9 cellular contexts compared by ENCODE assay signal in the genomic region with DNA sequence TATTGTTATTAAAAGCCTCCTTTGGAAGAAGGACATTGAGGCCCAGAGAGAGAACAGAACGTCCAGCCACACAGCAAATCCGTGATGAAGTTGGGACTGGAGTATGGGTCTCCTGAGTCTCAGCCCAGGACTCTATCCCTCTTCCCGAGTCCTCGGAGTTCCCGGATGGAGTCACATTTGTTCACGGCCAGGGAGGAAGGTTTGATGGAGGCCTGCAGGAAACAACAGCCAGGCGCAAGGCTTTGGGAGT. TPM values are rescaled to one million over a fixed set of nuclear protein-coding genes. Genes with fewer than 3 reads are reported as not detected.
DNase-seq lines count a peak whose midpoint lies in the region; ATAC-seq, FAIRE-seq and TF ChIP-seq lines count a peak whose summit lies in the region.
"Had no signal": no experiment of that assay in that cellular context is flagged by ENCODE, and none has a peak within 500 bp of the region (broad histone marks: within the 10 kb centered on the region; RNA-seq: fewer than 3 reads in every experiment).

No MANE protein-coding gene starts in this region.

- DNase-seq in activated CD8-positive, alpha-beta memory T cell treated with anti-CD3 and anti-CD28 coated beads, Interleukin-2, amount 10 ng/mL, durations not matched to agents 7 days and 5 days, result no peak
- DNase-seq in activated CD8-positive, alpha-beta memory T cell treated with anti-CD3 and anti-CD28 coated beads for 24 hours, result no peak
- DNase-seq in activated naive CD8-positive, alpha-beta T cell treated with anti-CD3 and anti-CD28 coated beads, Interleukin-2, amount 50 U/mL, for 24 hours, result no peak
- DNase-seq in kidney (no peak), thyroid gland (no peak), cerebellar cortex (ENCODE audit: low spot score) (no peak), NCI-H2081 treated with DMSO at 0.1 percent for 48 hours (lab: John Stamatoyannopoulos, UW) (no peak)

- peaks cover 37% of the 10 kb centered on the region for H3K36me3 Mint-ChIP-seq in activated CD8-positive, alpha-beta memory T cell treated with anti-CD3 and anti-CD28 coated beads, Interleukin-2, amount 10 ng/mL, durations not matched to agents 7 days and 5 days
- H3K36me3 Mint-ChIP-seq in activated naive CD8-positive, alpha-beta T cell treated with anti-CD3 and anti-CD28 coated beads, Interleukin-2, amount 50 U/mL, for 24 hours (ENCODE audit: low read depth), result peaks cover 37% of the 10 kb centered on the region

- peak overlapping the region; percentile 98 for H3K27ac Mint-ChIP-seq in activated CD8-positive, alpha-beta memory T cell treated with anti-CD3 and anti-CD28 coated beads, Interleukin-2, amount 10 ng/mL, durations not matched to agents 7 days and 5 days
- H3K27ac Mint-ChIP-seq in activated naive CD8-positive, alpha-beta T cell treated with anti-CD3 and anti-CD28 coated beads, Interleukin-2, amount 50 U/mL, for 24 hours, result peak overlapping the region; percentile 98

- H3K9ac ChIP-seq in kidney (ENCODE audit: low read length in 2 of 2), result peak overlapping the region; percentile 44 to 73

- no peak for ATAC-seq in activated CD8-positive, alpha-beta memory T cell treated with anti-CD3 and anti-CD28 coated beads, Interleukin-2, amount 10 ng/mL, durations not matched to agents 7 days and 5 days
- ATAC-seq in activated naive CD8-positive, alpha-beta T cell treated with anti-CD3 and anti-CD28 coated beads, Interleukin-2, amount 50 U/mL, for 24 hours, result no peak
- no peak for ATAC-seq in GM19324 (IDR thresholded peaks at IDR 0.05; ENCODE audit: low FRiP score, unreplicated experiment)

- H3K27ac ChIP-seq in kidney (ENCODE audit: low read depth in 2 of 2, low read length in 2 of 2) (peak overlapping the region; percentile 97 to 98), thyroid gland (peak overlapping the region; percentile 81 to 94 (median 87))

- peaks cover 19 to 20% of the 10 kb centered on the region in 2 donors for H3K4me1 ChIP-seq in kidney (ENCODE audit: control insufficient read depth in 1 of 2, insufficient read depth in 1 of 2, low read depth in 1 of 2, low read length in 2 of 2)
- H3K4me1 ChIP-seq in thyroid gland, result peaks cover 18 to 33% of the 10 kb centered on the region in 2 donors

- no peaks in the 10 kb centered on the region for H3K9me3 Mint-ChIP-seq in activated CD8-positive, alpha-beta memory T cell treated with anti-CD3 and anti-CD28 coated beads, Interleukin-2, amount 10 ng/mL, durations not matched to agents 7 days and 5 days (ENCODE audit: low read depth)
- H3K9me3 Mint-ChIP-seq in activated naive CD8-positive, alpha-beta T cell treated with anti-CD3 and anti-CD28 coated beads, Interleukin-2, amount 50 U/mL, for 24 hours, result no peaks in the 10 kb centered on the region

- CTCF ChIA-PET in activated CD8-positive, alpha-beta memory T cell treated with anti-CD3 and anti-CD28 coated beads, Interleukin-2, amount 10 ng/mL, durations not matched to agents 7 days and 5 days (lab: Charles Lee), result interaction anchor here (0.7 to 3.5 kb wide), 9 partner anchors 15 to 287 kb away, joined by 3 to 18 read pairs (median 8); a partner anchor contains a TSS

- no peak for TF ChIP-seq CTCF in kidney (IDR thresholded peaks at IDR 0.05; ENCODE audit: borderline replicate concordance, extremely low read depth, insufficient read depth)
- TF ChIP-seq CTCF in thyroid gland (IDR thresholded peaks at IDR 0.05), result no peak

- WGBS in thyroid gland, 2 donors, result 11% methylated on average over 7 of the region's 7 CpGs

- H3K36me3 ChIP-seq in kidney (ENCODE audit: control insufficient read depth in 1 of 2, insufficient read depth in 2 of 2, low read length in 2 of 2) (peaks cover 3 to 15% of the 10 kb centered on the region in 2 donors), thyroid gland (peaks cover 2 to 7% of the 10 kb centered on the region in 2 donors)

- H3K4me3 Mint-ChIP-seq in activated CD8-positive, alpha-beta memory T cell treated with anti-CD3 and anti-CD28 coated beads, Interleukin-2, amount 10 ng/mL, durations not matched to agents 7 days and 5 days, result peak overlapping the region; percentile 81
- peak overlapping the region; percentile 94 for H3K4me3 Mint-ChIP-seq in activated naive CD8-positive, alpha-beta T cell treated with anti-CD3 and anti-CD28 coated beads, Interleukin-2, amount 50 U/mL, for 24 hours

- FAIRE-seq in kidney (lab: Jason Lieb, UNC), result no peak
- FAIRE-seq: colon had no signal

- H3K9me3 ChIP-seq in kidney (ENCODE audit: control insufficient read depth in 1 of 2, low read length in 2 of 2), result no peaks in the 10 kb centered on the region
- no peaks in the 10 kb centered on the region for H3K9me3 ChIP-seq in thyroid gland

- H3K4me1 Mint-ChIP-seq in activated CD8-positive, alpha-beta memory T cell treated with anti-CD3 and anti-CD28 coated beads, Interleukin-2, amount 10 ng/mL, durations not matched to agents 7 days and 5 days, result peaks cover 36% of the 10 kb centered on the region
- H3K4me1 Mint-ChIP-seq in activated naive CD8-positive, alpha-beta T cell treated with anti-CD3 and anti-CD28 coated beads, Interleukin-2, amount 50 U/mL, for 24 hours, result peaks cover 50% of the 10 kb centered on the region

- H3K4me3 ChIP-seq in kidney (ENCODE audit: low read length in 2 of 2) (peak overlapping the region; percentile 62 to 81), thyroid gland (replicated peaks in 1 of 3) (peak overlapping the region in 1 of 3 donors; percentile 49)

- no peaks in the 10 kb centered on the region for H3K27me3 Mint-ChIP-seq in activated CD8-positive, alpha-beta memory T cell treated with anti-CD3 and anti-CD28 coated beads, Interleukin-2, amount 10 ng/mL, durations not matched to agents 7 days and 5 days
- H3K27me3 Mint-ChIP-seq in activated naive CD8-positive, alpha-beta T cell treated with anti-CD3 and anti-CD28 coated beads, Interleukin-2, amount 50 U/mL, for 24 hours, result no peaks in the 10 kb centered on the region

- no peak for TF ChIP-seq POLR2A in thyroid gland (IDR thresholded peaks at IDR 0.05)

- intact Hi-C loops in kidney (cut with DNase I) (no loop called here), thyroid gland (cut with DNase I) (no loop called here)

- H3K27me3 ChIP-seq in thyroid gland, result no peaks in the 10 kb centered on the region

RNA-seq across cellular contexts. Expression of a gene that starts 0.4 kb away (rescaled TPM):
- total RNA-seq in activated CD8-positive, alpha-beta memory T cell treated with anti-CD3 and anti-CD28 coated beads, Interleukin-2, amount 10 ng/mL, durations not matched to agents 7 days and 5 days, result 100 to 1,000 TPM in 1 of 2 experiments, 10 to 100 TPM in 1; 85.8 to 104 TPM
- 58.6 TPM for total RNA-seq in kidney
- 19.9 TPM for polyA plus RNA-seq in kidney (ENCODE audit: insufficient read depth, low read depth, low replicate concordance)
- total RNA-seq in thyroid gland, result 10 to 100 TPM; 47.7 to 69.4 (median 60.6) TPM

RNA-seq across cellular contexts. Expression of a gene that starts 21.3 kb away (rescaled TPM):
- 10 to 100 TPM; 33.0 to 43.3 TPM for total RNA-seq in activated CD8-positive, alpha-beta memory T cell treated with anti-CD3 and anti-CD28 coated beads, Interleukin-2, amount 10 ng/mL, durations not matched to agents 7 days and 5 days
- 4.0 TPM for total RNA-seq in kidney
- 25.4 TPM for polyA plus RNA-seq in kidney (ENCODE audit: insufficient read depth, low read depth, low replicate concordance)
- 1 to 10 TPM; 2.2 to 7.6 (median 5.2) TPM for total RNA-seq in thyroid gland

RNA-seq across cellular contexts. Expression of a gene that starts 26.4 kb away (rescaled TPM):
- 1 to 10 TPM; 5.4 to 7.2 TPM for total RNA-seq in activated CD8-positive, alpha-beta memory T cell treated with anti-CD3 and anti-CD28 coated beads, Interleukin-2, amount 10 ng/mL, durations not matched to agents 7 days and 5 days
- total RNA-seq in kidney (3.5 TPM), thyroid gland (1 to 10 TPM; 5.4 to 8.4 (median 6.7) TPM)
- polyA plus RNA-seq in kidney (ENCODE audit: insufficient read depth, low read depth, low replicate concordance), result 3.4 TPM

RNA-seq across cellular contexts. Expression of a gene that starts 29.8 kb away (rescaled TPM):
- total RNA-seq in activated CD8-positive, alpha-beta memory T cell treated with anti-CD3 and anti-CD28 coated beads, Interleukin-2, amount 10 ng/mL, durations not matched to agents 7 days and 5 days, result under 1 TPM in 1 of 2 experiments, not detected in 1; 0.16 TPM
- total RNA-seq in kidney, result not detected
- not detected for polyA plus RNA-seq in kidney (ENCODE audit: insufficient read depth, low read depth, low replicate concordance)
- not detected for total RNA-seq in thyroid gland

RNA-seq across cellular contexts. Expression of a gene that starts 43.0 kb away (rescaled TPM):
- 10 to 100 TPM; 11.7 to 12.3 TPM for total RNA-seq in activated CD8-positive, alpha-beta memory T cell treated with anti-CD3 and anti-CD28 coated beads, Interleukin-2, amount 10 ng/mL, durations not matched to agents 7 days and 5 days
- 39.4 TPM for total RNA-seq in kidney
- 20.5 TPM for polyA plus RNA-seq in kidney (ENCODE audit: insufficient read depth, low read depth, low replicate concordance)
- 10 to 100 TPM; 38.4 to 52.8 (median 39.2) TPM for total RNA-seq in thyroid gland
